In the genomic region with DNA sequence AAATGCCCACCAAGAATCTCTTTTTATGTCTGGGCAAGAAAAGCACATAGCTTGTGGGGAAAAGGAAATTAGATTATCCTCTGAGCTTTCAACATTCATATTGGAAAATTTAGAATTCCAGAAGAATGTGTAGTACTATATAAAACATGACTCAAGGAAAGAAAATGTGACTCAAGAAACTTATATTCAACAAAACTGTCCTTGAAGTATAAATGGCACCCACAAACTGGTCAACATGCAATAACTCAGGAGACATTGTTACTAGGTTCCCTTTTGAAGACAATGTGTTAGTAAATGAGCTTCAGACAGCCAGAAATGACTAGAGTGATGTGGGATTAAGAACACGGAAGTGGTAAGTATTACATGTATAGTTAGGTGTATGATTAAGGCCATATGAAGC, we compare ENCODE assay signal across 15 cellular contexts. TPM values are rescaled to one million over a fixed set of nuclear protein-coding genes. Genes with fewer than 3 reads are reported as not detected.
DNase-seq lines count a peak whose midpoint lies in the region; ATAC-seq and TF ChIP-seq lines count a peak whose summit lies in the region.
"Had no signal": no experiment of that assay in that cellular context is flagged by ENCODE, and none has a peak within 500 bp of the region (broad histone marks: within the 10 kb centered on the region; RNA-seq: fewer than 3 reads in every experiment).

No MANE protein-coding gene starts in this region.

- no peak overlapping the region for H3K14ac ChIP-seq in IMR-90 (replicated peaks; ENCODE audit: low read depth, low read length)

- H3K56ac ChIP-seq in IMR-90 (ENCODE audit: extremely low read depth, insufficient read depth, low read length), result no peak overlapping the region

- H4K91ac ChIP-seq in IMR-90 (ENCODE audit: insufficient read depth, low read depth, low read length), result no peak overlapping the region

- no peaks in the 10 kb centered on the region for H3K79me1 ChIP-seq in IMR-90 (ENCODE audit: low read depth in 1 of 2, low read length in 2 of 2)

- no peak for TF ChIP-seq POLR2A in IMR-90 (IDR thresholded peaks at IDR 0.05; ENCODE audit: low read depth, low read length)

- in situ Hi-C loops in IMR-90 (cut with MboI; ENCODE audit: low sequenced_read_pairs), result no loop called here
- in situ Hi-C loops in astrocyte of the spinal cord (cut with HindIII; ENCODE audit: low sequenced_read_pairs), result no loop called here

- H4K20me1 ChIP-seq in IMR-90 (ENCODE audit: insufficient read depth, low read length), result no peaks in the 10 kb centered on the region

- H3K4ac ChIP-seq in IMR-90 (ENCODE audit: low read depth, low read length), result no peak overlapping the region; the same call in 1 of the 2 replicates

- H3K4me3 ChIP-seq in AG09309 (ENCODE audit: control insufficient read depth, low read depth, low read length) (no peak overlapping the region), IMR-90 (ENCODE audit: insufficient read depth, low read depth, low read length) (no peak overlapping the region), astrocyte of the spinal cord (ENCODE audit: low read depth, low read length) (no peak overlapping the region)
- H3K4me3 ChIP-seq: prostate gland had no signal

- dilution Hi-C loops in IMR-90 (cut with HindIII; ENCODE audit: low sequenced_read_pairs, unreplicated experiment), result no loop called here

- H2AK9ac ChIP-seq in IMR-90 (replicated peaks; ENCODE audit: low read depth, low read length, poor library complexity), result no peak overlapping the region

- DNase-seq in AG09309 (ENCODE audit: low read depth), result peak; percentile 96
- DNase-seq in IMR-90, result peak; percentile 89
- DNase-seq in astrocyte of the spinal cord (ENCODE audit: low read depth, low spot score), result peak; percentile 85
- peak; percentile 1 for DNase-seq in hepatic stellate cell (ENCODE audit: low spot score)
- DNase-seq in stimulated activated CD4-positive, alpha-beta T cell treated with anti-CD3 and anti-CD28 coated beads, Interleukin-2, amount 100 ng/mL, for 48 hours, result no peak
- no peak for DNase-seq in AG08396 (ENCODE audit: low spot score)
- DNase-seq: activated CD8-positive, alpha-beta T cell treated with anti-CD3 and anti-CD28 coated beads, Interleukin-2, amount 10 ng/mL, durations not matched to agents 7 days and 5 days; CD4-positive, alpha-beta memory T cell; foreskin melanocyte; MM.1S; stimulated activated CD4-positive, alpha-beta T cell treated with anti-CD3 and anti-CD28 coated beads, Interleukin-1b, Interleukin-23, amount 100 ng/mL, for 48 hours had no signal

- TF ChIP-seq RAD21 in IMR-90 (IDR thresholded peaks at IDR 0.05; ENCODE audit: low read length), result no peak

- H3K27me3 ChIP-seq in IMR-90 (ENCODE audit: control insufficient read depth, insufficient read depth, low read length), result no peaks in the 10 kb centered on the region

- H2AFZ ChIP-seq in IMR-90 (replicated peaks; ENCODE audit: low read length, poor library complexity), result no peak overlapping the region

- no TSS peak for BruUV-seq in IMR-90 (replicated peaks; lab: Mats Ljungman, UMichigan)

- no peak overlapping the region for H3K9ac ChIP-seq in IMR-90 (ENCODE audit: low read depth, low read length)

- ATAC-seq in IMR-90 (ENCODE audit: low read depth) (peak; percentile 85), HG02763 (IDR thresholded peaks at IDR 0.05; ENCODE audit: unreplicated experiment) (no peak), HG03280 (IDR thresholded peaks at IDR 0.05; ENCODE audit: unreplicated experiment) (no peak)
- ATAC-seq: activated CD8-positive, alpha-beta T cell treated with anti-CD3 and anti-CD28 coated beads, Interleukin-2, amount 10 ng/mL, durations not matched to agents 7 days and 5 days had no signal

- H3K9me1 ChIP-seq in IMR-90 (ENCODE audit: insufficient read depth, low read length), result no peaks in the 10 kb centered on the region

- H3K27ac ChIP-seq in IMR-90 (ENCODE audit: insufficient read depth, low read length), result no peak overlapping the region
- H3K27ac ChIP-seq: prostate gland had no signal

- peak overlapping the region; percentile 3; the same call in 1 of the 2 replicates for H3K4me2 ChIP-seq in IMR-90 (ENCODE audit: low read depth, low read length)

- H2BK20ac ChIP-seq in IMR-90 (ENCODE audit: low read depth, low read length), result no peak overlapping the region

- H2BK120ac ChIP-seq in IMR-90 (ENCODE audit: low read depth, low read length), result peak overlapping the region; percentile 97; the same call in 1 of the 2 replicates

- H3K18ac ChIP-seq in IMR-90 (ENCODE audit: low read depth, low read length), result peak overlapping the region; percentile 9; the same call in 1 of the 2 replicates

- H3K4me1 ChIP-seq in IMR-90 (ENCODE audit: control insufficient read depth, insufficient read depth, low read length), result no peaks in the 10 kb centered on the region
- H3K4me1 ChIP-seq: prostate gland had no signal

- H2AK5ac ChIP-seq in IMR-90 (ENCODE audit: low read depth, low read length), result no peak overlapping the region

- no peak overlapping the region for H3K23ac ChIP-seq in IMR-90 (ENCODE audit: low read depth, low read length)

- POLR2A ChIA-PET in IMR-90 (lab: Charles Lee; ENCODE audit: unreplicated experiment), result no interaction called here

- no peaks in the 10 kb centered on the region for H3K9me3 ChIP-seq in IMR-90 (ENCODE audit: control insufficient read depth, insufficient read depth, low read length)
- H3K9me3 ChIP-seq: prostate gland had no signal

- TF ChIP-seq CTCF in AG09309 (IDR thresholded peaks at IDR 0.05; ENCODE audit: control insufficient read depth, insufficient read depth, low read depth, low read length, missing control alignments) (no peak), IMR-90 (conservative IDR thresholded peaks at IDR 0.05; ENCODE audit: low read depth, low read length) (no peak), astrocyte of the spinal cord (IDR thresholded peaks at IDR 0.05; ENCODE audit: low read depth, low read length) (no peak)

- CTCF ChIA-PET in IMR-90 (lab: Yijun Ruan, JAX), result no interaction called here

- peak overlapping the region; percentile 91 for H2BK5ac ChIP-seq in IMR-90 (ENCODE audit: low read depth, low read length, poor library complexity, severe bottlenecking)

- intact Hi-C loops in IMR-90 (cut with micrococcal nuclease), result no loop called here

- H4K5ac ChIP-seq in IMR-90 (ENCODE audit: low read depth, low read length), result no peak overlapping the region

- WGBS in IMR-90 (ENCODE audit: extremely low coverage in 2 of 2, insufficient read length in 1 of 2), 2 experiments, result no CpG with 5 or more reads among the region's 1 CpG

- no peaks in the 10 kb centered on the region for H3K36me3 ChIP-seq in IMR-90 (ENCODE audit: control insufficient read depth, insufficient read depth, low read length)
- H3K36me3 ChIP-seq: prostate gland had no signal

- 0 out of 3 replicates have a peak overlapping the region, but pooled peaks have one; percentile 97 for H2BK15ac ChIP-seq in IMR-90 (ENCODE audit: low read depth, low read length)

- peak overlapping the region in 1 of 2 experiments; percentile 7; a peak in 1 of 4 replicates for H4K8ac ChIP-seq in IMR-90 (ENCODE audit: low read depth in 2 of 2, low read length in 2 of 2)

TF ChIP-seq in IMR-90, 13 proteins besides CTCF, POLR2A, EP300 and RAD21:
- TF ChIP-seq NFE2L2 (IDR thresholded peaks at IDR 0.05; ENCODE audit: low read depth, low read length) (no peak), CEBPB (IDR thresholded peaks at IDR 0.05; ENCODE audit: low read depth, low read length) (no peak), MAFK (IDR thresholded peaks at IDR 0.05; ENCODE audit: low read depth, low read length) (no peak), FOS (IDR thresholded peaks at IDR 0.05; ENCODE audit: low read depth, low read length) (0 out of 2 replicates have a peak, but pooled peaks have one; percentile 20)

RNA-seq across cellular contexts. Expression of gene TINAG, which starts 26.1 kb away (rescaled TPM):
- not detected in 2 replicates for total RNA-seq in IMR-90 (2012; rRNA removed)
- polyA plus RNA-seq in IMR-90 (2012; rRNA removed), result not detected in 2 replicates
- not detected in 2 replicates for polyA plus RNA-seq in IMR-90 (2012; cell fraction: cytosol; rRNA removed)
- polyA plus RNA-seq in IMR-90 (2012; cell fraction: nucleus; rRNA removed; ENCODE audit: low replicate concordance), result not detected in 2 replicates
- total RNA-seq: activated CD8-positive, alpha-beta T cell treated with anti-CD3 and anti-CD28 coated beads, Interleukin-2, amount 10 ng/mL, durations not matched to agents 7 days and 5 days; CD4-positive, alpha-beta memory T cell; prostate gland; T-helper 2 cell treated with Interferon-gamma antibody and Interleukin-4, amounts not matched to agents 100 ng/mL and 5 ng/mL, for 36 hours had no signal
- polyA plus RNA-seq: CD4-positive, alpha-beta memory T cell had no signal

Comparison
In these comparisons a context has a peak if more than half of its experiments do, and no peak if none do; other contexts are left out.
1. DNase-seq: peak in AG09309 (single experiment), IMR-90 (single experiment), astrocyte of the spinal cord (single experiment) and hepatic stellate cell (single experiment); none in stimulated activated CD4-positive, alpha-beta T cell treated with anti-CD3 and anti-CD28 coated beads, Interleukin-2, amount 100 ng/mL, for 48 hours (0 of 2) and AG08396 (single experiment).